Comparison of ENCODE assay signal across 8 cellular contexts in the genomic region with DNA sequence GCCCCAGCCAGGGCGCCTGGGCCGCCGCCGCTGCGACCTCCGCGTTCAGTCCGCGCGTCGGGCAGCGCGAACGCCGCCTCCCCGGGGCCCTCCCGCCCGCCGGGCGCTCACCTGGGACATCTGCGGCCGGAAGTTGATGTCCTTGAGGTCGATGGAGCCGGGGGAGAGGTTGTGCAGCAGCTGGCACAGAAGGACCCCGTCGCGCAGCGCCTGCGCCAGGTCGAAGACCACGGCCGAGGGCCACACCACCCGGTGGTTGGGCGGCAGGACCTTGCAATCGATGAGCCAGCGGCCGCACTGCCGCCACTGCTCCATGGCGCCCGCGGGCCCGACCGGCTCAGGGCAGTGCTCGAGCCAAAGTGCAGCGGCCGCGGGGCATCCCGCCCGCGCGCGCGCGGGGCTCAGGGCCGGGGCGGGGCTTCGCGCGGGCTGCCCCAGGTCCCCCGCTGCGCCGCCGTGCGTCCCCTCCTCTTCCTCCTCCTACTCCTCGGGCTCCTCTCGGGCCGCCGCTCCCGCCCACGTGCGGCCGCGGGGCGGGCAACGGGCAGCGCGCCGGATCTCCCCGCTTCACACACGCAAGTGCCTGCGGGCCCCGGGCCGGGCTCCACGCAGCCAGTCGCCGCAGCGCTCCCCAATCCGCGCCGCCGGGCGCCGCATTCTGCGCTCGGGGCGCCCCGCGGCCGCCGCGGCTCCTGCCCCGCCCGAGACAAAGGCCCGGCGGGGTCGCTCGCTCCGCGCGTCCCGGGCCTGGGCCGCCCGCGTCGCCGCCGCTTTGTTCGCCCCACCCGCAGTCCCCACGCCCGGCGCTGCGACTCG. TPM values are rescaled to one million over a fixed set of nuclear protein-coding genes. Genes with fewer than 3 reads are reported as not detected.
A peak's percentile ranks its signal among the peaks of the same experiment; 100 is the strongest.
DNase-seq lines count a peak whose midpoint lies in the region; ATAC-seq lines count a peak whose summit lies in the region.

A gene with protein sequence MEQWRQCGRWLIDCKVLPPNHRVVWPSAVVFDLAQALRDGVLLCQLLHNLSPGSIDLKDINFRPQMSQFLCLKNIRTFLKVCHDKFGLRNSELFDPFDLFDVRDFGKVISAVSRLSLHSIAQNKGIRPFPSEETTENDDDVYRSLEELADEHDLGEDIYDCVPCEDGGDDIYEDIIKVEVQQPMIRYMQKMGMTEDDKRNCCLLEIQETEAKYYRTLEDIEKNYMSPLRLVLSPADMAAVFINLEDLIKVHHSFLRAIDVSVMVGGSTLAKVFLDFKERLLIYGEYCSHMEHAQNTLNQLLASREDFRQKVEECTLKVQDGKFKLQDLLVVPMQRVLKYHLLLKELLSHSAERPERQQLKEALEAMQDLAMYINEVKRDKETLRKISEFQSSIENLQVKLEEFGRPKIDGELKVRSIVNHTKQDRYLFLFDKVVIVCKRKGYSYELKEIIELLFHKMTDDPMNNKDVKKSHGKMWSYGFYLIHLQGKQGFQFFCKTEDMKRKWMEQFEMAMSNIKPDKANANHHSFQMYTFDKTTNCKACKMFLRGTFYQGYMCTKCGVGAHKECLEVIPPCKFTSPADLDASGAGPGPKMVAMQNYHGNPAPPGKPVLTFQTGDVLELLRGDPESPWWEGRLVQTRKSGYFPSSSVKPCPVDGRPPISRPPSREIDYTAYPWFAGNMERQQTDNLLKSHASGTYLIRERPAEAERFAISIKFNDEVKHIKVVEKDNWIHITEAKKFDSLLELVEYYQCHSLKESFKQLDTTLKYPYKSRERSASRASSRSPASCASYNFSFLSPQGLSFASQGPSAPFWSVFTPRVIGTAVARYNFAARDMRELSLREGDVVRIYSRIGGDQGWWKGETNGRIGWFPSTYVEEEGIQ (minus strand): TSS at position 361 of the 816 bp plus-strand sequence. CDS start 46 bp downstream, at position 315.

- intact Hi-C loops in Right ventricle myocardium inferior (cut with DNase I) (loop anchor here (5.0 kb wide), 2 partner anchors 45 to 75 kb away; no protein-coding TSS in a partner anchor), cardiac septum (cut with DNase I) (loop anchor here (5.0 kb wide), 1 partner anchor 75 kb away; no protein-coding TSS in a partner anchor)

- peaks cover 17% of the 10 kb centered on the region for H3K27me3 Mint-ChIP-seq in activated CD4-positive, alpha-beta memory T cell treated with anti-CD3 and anti-CD28 coated beads, Interleukin-2, amount 10 ng/mL, durations not matched to agents 7 days and 5 days

- POLR2A ChIA-PET in activated CD4-positive, alpha-beta memory T cell treated with anti-CD3 and anti-CD28 coated beads, Interleukin-2, amount 10 ng/mL, durations not matched to agents 7 days and 5 days (lab: Charles Lee): interaction anchor here (2.6 kb wide), 1 partner anchor 209 kb away, joined by 9 read pairs; no protein-coding TSS in a partner anchor

- peak within 1 kb of the TSS; percentile 59 for H3K4me3 Mint-ChIP-seq in activated CD4-positive, alpha-beta memory T cell treated with anti-CD3 and anti-CD28 coated beads, Interleukin-2, amount 10 ng/mL, durations not matched to agents 7 days and 5 days

- no peaks in the 10 kb centered on the region for H3K36me3 Mint-ChIP-seq in activated CD4-positive, alpha-beta memory T cell treated with anti-CD3 and anti-CD28 coated beads, Interleukin-2, amount 10 ng/mL, durations not matched to agents 7 days and 5 days (ENCODE audit: low read depth)

- H3K27me3 ChIP-seq in mononuclear cell (ENCODE audit: insufficient read depth, low read length): no peaks in the 10 kb centered on the region

- no peaks in the 10 kb centered on the region for H3K9me3 ChIP-seq in mononuclear cell (ENCODE audit: low read depth, low read length)

- DNase-seq in Right ventricle myocardium inferior (ENCODE audit: missing footprints): peak; percentile 84
- no peak for DNase-seq in cardiac septum (ENCODE audit: low spot score)
- DNase-seq in NCI-H2171 treated with DMSO at 0.1 percent for 48 hours (lab: John Stamatoyannopoulos, UW): peak; percentile 58
- DNase-seq in activated CD4-positive, alpha-beta memory T cell treated with anti-CD3 and anti-CD28 coated beads, Interleukin-2, amount 10 ng/mL, durations not matched to agents 7 days and 5 days: peak; percentile 43
- DNase-seq in stromal cell of bone marrow (ENCODE audit: low read depth): peak; percentile 28

- peaks cover 1% of the 10 kb centered on the region for H3K4me1 Mint-ChIP-seq in activated CD4-positive, alpha-beta memory T cell treated with anti-CD3 and anti-CD28 coated beads, Interleukin-2, amount 10 ng/mL, durations not matched to agents 7 days and 5 days

- H3K27ac Mint-ChIP-seq in activated CD4-positive, alpha-beta memory T cell treated with anti-CD3 and anti-CD28 coated beads, Interleukin-2, amount 10 ng/mL, durations not matched to agents 7 days and 5 days: no peak within 1 kb of the TSS

- in situ Hi-C loops in endometrial microvascular endothelial cells (cut with HindIII; ENCODE audit: inconsistent ontology term, low pct_unique_long_range_greater_than_20kb, low sequenced_read_pairs): loop anchor here (25.0 kb wide), 1 partner anchor 205 kb away; no protein-coding TSS in a partner anchor

- ATAC-seq in Right ventricle myocardium inferior: peak; percentile 19
- ATAC-seq in HG02884 (IDR thresholded peaks at IDR 0.05; ENCODE audit: unreplicated experiment): peak; percentile 36

- H3K4me3 ChIP-seq in mononuclear cell (ENCODE audit: low read length): peak within 1 kb of the TSS; percentile 50

- H3K4me1 ChIP-seq in mononuclear cell (ENCODE audit: insufficient read depth, low read length): peaks cover 27% of the 10 kb centered on the region

- CTCF ChIA-PET in activated CD4-positive, alpha-beta memory T cell treated with anti-CD3 and anti-CD28 coated beads, Interleukin-2, amount 10 ng/mL, durations not matched to agents 7 days and 5 days (lab: Charles Lee): interaction anchor here (3.4 to 3.7 kb wide), 2 partner anchors 199 to 210 kb away, joined by 29 to 79 read pairs; no protein-coding TSS in a partner anchor

- H3K9me3 Mint-ChIP-seq in activated CD4-positive, alpha-beta memory T cell treated with anti-CD3 and anti-CD28 coated beads, Interleukin-2, amount 10 ng/mL, durations not matched to agents 7 days and 5 days: no peaks in the 10 kb centered on the region

RNA-seq across cellular contexts. Expression of the gene that starts here (rescaled TPM):
- total RNA-seq in Right ventricle myocardium inferior (7.6 TPM), cardiac septum (8.1 TPM), endometrial microvascular endothelial cells (ENCODE audit: inconsistent ontology term) (12.8 TPM), mononuclear cell (4.5 TPM)
- 1 to 10 TPM; 2.4 to 2.9 TPM for total RNA-seq in activated CD4-positive, alpha-beta memory T cell treated with anti-CD3 and anti-CD28 coated beads, Interleukin-2, amount 10 ng/mL, durations not matched to agents 7 days and 5 days
